8 cellular contexts compared by ENCODE assay signal in genomic region chr11:117097567-117098268, GRCh38. TPM values are rescaled to one million over a fixed set of nuclear protein-coding genes. Genes with fewer than 3 reads are reported as not detected.
DNase-seq lines count a peak whose midpoint lies in the region; ATAC-seq and TF ChIP-seq lines count a peak whose summit lies in the region.

No MANE protein-coding gene starts in this region.

- intact Hi-C loops in heart right ventricle (cut with DNase I) (loop anchor here in 6 of 10 donors (2.0 to 10.0 kb wide), 7 partner anchors 55 to 219 kb away; no protein-coding TSS in a partner anchor), posterior cingulate gyrus (cut with DNase I) (loop anchor here (2.0 to 5.0 kb wide), 2 partner anchors 125 to 219 kb away; no protein-coding TSS in a partner anchor)

- H3K27ac ChIP-seq in heart right ventricle: peak overlapping the region; percentile 83 to 100 (median 98)

- no peaks in the 10 kb centered on the region for H3K27me3 Mint-ChIP-seq in activated naive CD8-positive, alpha-beta T cell treated with anti-CD3 and anti-CD28 coated beads for 36 hours

- no peaks in the 10 kb centered on the region for H3K27me3 ChIP-seq in heart right ventricle

- H3K4me1 Mint-ChIP-seq in activated naive CD8-positive, alpha-beta T cell treated with anti-CD3 and anti-CD28 coated beads for 36 hours: peaks cover 52% of the 10 kb centered on the region

- peak overlapping the region; percentile 55 to 89 (median 84) for H3K4me3 ChIP-seq in heart right ventricle

- H3K36me3 Mint-ChIP-seq in activated naive CD8-positive, alpha-beta T cell treated with anti-CD3 and anti-CD28 coated beads for 36 hours: peaks cover 6% of the 10 kb centered on the region

- H3K36me3 ChIP-seq in heart right ventricle: no peaks in the 10 kb centered on the region

- DNase-seq in NOMO-1 treated with DMSO at 0.1 percent for 48 hours (lab: John Stamatoyannopoulos, UW; ENCODE audit: unreplicated experiment): peak; percentile 23
- no peak for DNase-seq in NOMO-1 (lab: John Stamatoyannopoulos, UW; ENCODE audit: unreplicated experiment in 2 of 2)
- peak; percentile 75 for DNase-seq in NCI-H69 (lab: John Stamatoyannopoulos, UW)
- peak; percentile 46 for DNase-seq in activated naive CD8-positive, alpha-beta T cell treated with anti-CD3 and anti-CD28 coated beads for 36 hours
- peak; percentile 44 to 59 for DNase-seq in heart right ventricle
- peak in 8 of 10 donors; percentile 16 to 89 (median 48) for DNase-seq in posterior cingulate gyrus
- no peak for DNase-seq in T1000 (lab: John Stamatoyannopoulos, UW)

- H3K4me1 ChIP-seq in heart right ventricle: peaks cover 11 to 65% (median 50%) of the 10 kb centered on the region in 9 donors

- no peaks in the 10 kb centered on the region for H3K9me3 Mint-ChIP-seq in activated naive CD8-positive, alpha-beta T cell treated with anti-CD3 and anti-CD28 coated beads for 36 hours

- no peaks in the 10 kb centered on the region for H3K9me3 ChIP-seq in heart right ventricle

- ATAC-seq in HG02840 (IDR thresholded peaks at IDR 0.05; ENCODE audit: low FRiP score, unreplicated experiment): peak; percentile 25
- peak in 5 of 8 donors; percentile 4 to 19 (median 6) for ATAC-seq in heart right ventricle

- 1% methylated on average over 56 to 62 of the region's 62 CpGs for WGBS in heart right ventricle, 2 donors

- peak overlapping the region; percentile 91 for H3K4me3 Mint-ChIP-seq in activated naive CD8-positive, alpha-beta T cell treated with anti-CD3 and anti-CD28 coated beads for 36 hours

- H3K27ac Mint-ChIP-seq in activated naive CD8-positive, alpha-beta T cell treated with anti-CD3 and anti-CD28 coated beads for 36 hours: peak overlapping the region; percentile 84

- no peak for TF ChIP-seq CTCF in heart right ventricle (IDR thresholded peaks at IDR 0.05)

RNA-seq across cellular contexts. Expression of gene SIK3, which starts 0.5 kb away (rescaled TPM):
- 10 to 100 TPM; 22.8 to 24.0 TPM for total RNA-seq in activated naive CD8-positive, alpha-beta T cell treated with anti-CD3 and anti-CD28 coated beads for 36 hours
- 10 to 100 TPM; 27.8 to 47.3 (median 39.3) TPM for total RNA-seq in heart right ventricle
- 10 to 100 TPM in 1 of 2 donors, 1 to 10 TPM in 1; 9.9 to 15.1 TPM for polyA plus RNA-seq in heart right ventricle

RNA-seq across cellular contexts. Expression of gene PAFAH1B2, which starts 46.4 kb away (rescaled TPM):
- total RNA-seq in activated naive CD8-positive, alpha-beta T cell treated with anti-CD3 and anti-CD28 coated beads for 36 hours: 10 to 100 TPM; 67.5 to 67.6 TPM
- 10 to 100 TPM; 48.8 to 71.5 (median 64.2) TPM for total RNA-seq in heart right ventricle
- 10 to 100 TPM; 18.7 to 21.6 TPM for polyA plus RNA-seq in heart right ventricle

Comparison
In these comparisons a context has a peak if more than half of its experiments do, and no peak if none do; other contexts are left out.
1. DNase-seq: peak in NOMO-1 treated with DMSO at 0.1 percent for 48 hours (single experiment), NCI-H69 (single experiment), activated naive CD8-positive, alpha-beta T cell treated with anti-CD3 and anti-CD28 coated beads for 36 hours (single experiment), heart right ventricle (2 of 2) and posterior cingulate gyrus (8 of 10); none in NOMO-1 (0 of 2) and T1000 (single experiment).